Comparison of ENCODE assay signal across 8 cellular contexts in genomic region chr15:82262422-82263026, GRCh38. TPM values are rescaled to one million over a fixed set of nuclear protein-coding genes. Genes with fewer than 3 reads are reported as not detected.
DNase-seq lines count a peak whose midpoint lies in the region; ATAC-seq and TF ChIP-seq lines count a peak whose summit lies in the region.

TSS of gene EFL1 (minus strand) at chr15:82262734. CDS start at chr15:82261778, 956 bp downstream.
TSS of gene SAXO2 (plus strand) at chr15:82262818. CDS start at chr15:82262880, 62 bp downstream.

- no peak for TF ChIP-seq CTCF in MCF 10A (IDR thresholded peaks at IDR 0.05; ENCODE audit: unreplicated experiment)

- peak within 1 kb of the TSS; percentile 93 for H3K27ac Mint-ChIP-seq in MCF 10A (ENCODE audit: low read depth, unreplicated experiment)

- intact Hi-C loops in MCF 10A (cut with micrococcal nuclease): no loop called here

- peaks cover 26% of the 10 kb centered on the region for H3K4me1 Mint-ChIP-seq in MCF 10A (ENCODE audit: insufficient read depth, unreplicated experiment)

- H3K4me1 ChIP-seq in iPS-15b (ENCODE audit: control insufficient read depth, insufficient read depth, low read length) (peaks cover 13% of the 10 kb centered on the region), skeletal muscle satellite cell (ENCODE audit: control insufficient read depth, insufficient read depth, low read length) (peaks cover 24% of the 10 kb centered on the region)

- peaks cover 19% of the 10 kb centered on the region for H3K36me3 Mint-ChIP-seq in MCF 10A (ENCODE audit: insufficient read depth, unreplicated experiment)

- CTCF ChIA-PET in MCF 10A (lab: Yijun Ruan, JAX): interaction anchor here (0.6 to 1.1 kb wide), 3 partner anchors 34 to 782 kb away, joined by 3 to 4 read pairs (median 4); no protein-coding TSS in a partner anchor

- H3K9me3 ChIP-seq in iPS-15b (ENCODE audit: control insufficient read depth, insufficient read depth, low read length) (no peaks in the 10 kb centered on the region), skeletal muscle satellite cell (replicated peaks; ENCODE audit: low read length) (no peaks in the 10 kb centered on the region)

- peak within 1 kb of the TSS; percentile 82 for H3K4me3 ChIP-seq in iPS-15b (ENCODE audit: low read depth, low read length)
- peak within 1 kb of the TSS; percentile 88 for H3K4me3 ChIP-seq in skeletal muscle satellite cell (ENCODE audit: low read length)

- no peaks in the 10 kb centered on the region for H3K27me3 Mint-ChIP-seq in MCF 10A (ENCODE audit: insufficient read depth, unreplicated experiment)

- no TSS peak for BruUV-seq in MCF 10A (replicated peaks; lab: Mats Ljungman, UMichigan)

- H3K9ac ChIP-seq in iPS-15b (ENCODE audit: low read depth, low read length) (peak within 1 kb of the TSS; percentile 30), skeletal muscle satellite cell (ENCODE audit: low read depth, low read length) (peak within 1 kb of the TSS; percentile 80)

- ATAC-seq in GM18519 (IDR thresholded peaks at IDR 0.05; ENCODE audit: low FRiP score, unreplicated experiment): peak; percentile 91
- peak; percentile 97 for ATAC-seq in HG03045 (IDR thresholded peaks at IDR 0.05; ENCODE audit: unreplicated experiment)

- H3K36me3 ChIP-seq in iPS-15b (ENCODE audit: control insufficient read depth, insufficient read depth, low read length) (no peaks in the 10 kb centered on the region), skeletal muscle satellite cell (ENCODE audit: insufficient read depth, low read length) (peaks cover 20% of the 10 kb centered on the region)

- DNase-seq in 8988T (peak; percentile 56), NCI-H2107 (lab: John Stamatoyannopoulos, UW) (peak; percentile 66), UCSD-AML1 (lab: John Stamatoyannopoulos, UW; ENCODE audit: unreplicated experiment) (peak; percentile 90), MCF 10A (ENCODE audit: unreplicated experiment) (peak; percentile 89)

- H3K27me3 ChIP-seq in iPS-15b (ENCODE audit: control insufficient read depth, insufficient read depth, low read length): no peaks in the 10 kb centered on the region
- H3K27me3 ChIP-seq in skeletal muscle satellite cell (ENCODE audit: control insufficient read depth, insufficient read depth, low read length): no peaks in the 10 kb centered on the region

- H3K4me2 ChIP-seq in skeletal muscle satellite cell (ENCODE audit: low read length): peak within 1 kb of the TSS; percentile 76

- no peaks in the 10 kb centered on the region for H3K9me3 Mint-ChIP-seq in MCF 10A (ENCODE audit: unreplicated experiment)

- POLR2A ChIA-PET in MCF 10A (lab: Yijun Ruan, JAX): interaction anchor here (0.6 to 1.9 kb wide), 9 partner anchors 10 to 1146 kb away, joined by 3 to 11 read pairs (median 3); partner anchors contain the start of genes MEX3B and RPS17

- peak within 1 kb of the TSS; percentile 98 for H3K4me3 Mint-ChIP-seq in MCF 10A (ENCODE audit: unreplicated experiment)

RNA-seq across cellular contexts. Expression of gene EFL1, which starts in this region (rescaled TPM):
- total RNA-seq in MCF 10A (2022): 41.0 and 44.7 TPM in 2 replicates
- 22.3 and 24.7 TPM in 2 replicates for total RNA-seq in skeletal muscle satellite cell (2012; rRNA removed)

RNA-seq across cellular contexts. Expression of gene SAXO2, which starts in this region (rescaled TPM):
- 3.9 and 4.2 TPM in 2 replicates for total RNA-seq in MCF 10A (2022)
- total RNA-seq in skeletal muscle satellite cell (2012; rRNA removed): 0.22 and 1.8 TPM in 2 replicates

Comparison
In these comparisons a context has a peak if more than half of its experiments do, and no peak if none do; other contexts are left out.
1. Peak in every context shown above with its lines: DNase-seq, ATAC-seq and H3K4me3 ChIP-seq.